24 cellular contexts compared by ENCODE assay signal in the genomic region with DNA sequence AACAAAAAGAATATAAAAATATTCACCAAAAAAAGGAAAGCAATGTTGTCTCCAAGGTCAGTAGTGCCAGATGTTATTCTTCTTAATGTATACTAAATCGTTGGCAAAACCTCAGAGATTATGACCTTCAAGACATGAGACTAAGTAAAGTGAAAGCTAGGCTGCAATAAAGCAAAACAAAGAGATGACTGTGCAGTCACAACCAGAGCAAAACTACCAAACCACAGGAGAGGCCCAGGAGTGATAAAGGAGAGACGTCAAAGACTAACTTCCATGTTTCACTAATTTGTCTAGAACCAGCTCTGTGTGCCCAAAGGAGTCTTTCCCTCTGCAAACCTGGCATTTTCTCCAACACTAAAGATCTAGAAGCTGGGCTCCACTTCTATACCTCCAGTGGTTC.
DNase-seq lines count a peak whose midpoint lies in the region; ATAC-seq and TF ChIP-seq lines count a peak whose summit lies in the region.
"Had no signal": no experiment of that assay in that cellular context is flagged by ENCODE, and none has a peak within 500 bp of the region (broad histone marks: within the 10 kb centered on the region; RNA-seq: fewer than 3 reads in every experiment).

No MANE protein-coding gene starts in this region.

- TF ChIP-seq EP300 in gastroesophageal sphincter (IDR thresholded peaks at IDR 0.05) = no peak

- no peaks in the 10 kb centered on the region for H3K9me3 ChIP-seq in gastroesophageal sphincter
- H3K9me3 ChIP-seq: A549, suprapubic skin had no signal

- H3K4me1 ChIP-seq in gastroesophageal sphincter = no peaks in the 10 kb centered on the region
- H3K4me1 ChIP-seq: A549, suprapubic skin had no signal

- no peak for TF ChIP-seq POLR2A in gastroesophageal sphincter (IDR thresholded peaks at IDR 0.05)

- no peaks in the 10 kb centered on the region for H3K36me3 ChIP-seq in gastroesophageal sphincter
- H3K36me3 ChIP-seq: suprapubic skin had no signal

- H3K27ac ChIP-seq in gastroesophageal sphincter = no peak overlapping the region
- H3K27ac ChIP-seq: A549, suprapubic skin had no signal

- WGBS in gastroesophageal sphincter (ENCODE audit: low coverage in 1 of 2), 2 donors = 21 to 60% methylated on average over 1 to 2 of the region's 2 CpGs

- peak; percentile 87 for ATAC-seq in GM18502 (IDR thresholded peaks at IDR 0.05; ENCODE audit: poor library complexity, unreplicated experiment)
- ATAC-seq in GM21360 (IDR thresholded peaks at IDR 0.05; ENCODE audit: unreplicated experiment) = peak; percentile 76
- ATAC-seq in HG03025 (IDR thresholded peaks at IDR 0.05; ENCODE audit: low FRiP score, unreplicated experiment) = peak; percentile 61
- ATAC-seq in gastroesophageal sphincter = no peak
- ATAC-seq: A549; stimulated activated effector memory CD8-positive, alpha-beta T cell treated with anti-CD3 and anti-CD28 coated beads, Interleukin-12 subunit alpha, Interleukin-12 subunit beta, amount 100 ng/mL, for 72 hours had no signal

- H3K27me3 ChIP-seq in gastroesophageal sphincter = no peaks in the 10 kb centered on the region
- H3K27me3 ChIP-seq: suprapubic skin had no signal

- TF ChIP-seq CTCF in gastroesophageal sphincter (IDR thresholded peaks at IDR 0.05) = no peak

- DNase-seq in M059J (ENCODE audit: low read depth) = peak; percentile 17
- no peak for DNase-seq in mesenteric fat pad (ENCODE audit: low spot score)
- no peak for DNase-seq in D341Med (ENCODE audit: low spot score)
- no peak for DNase-seq in NCI-H526 treated with DMSO at 0.1 percent for 48 hours (lab: John Stamatoyannopoulos, UW)
- DNase-seq: activated naive CD4-positive, alpha-beta T cell treated with anti-CD3 and anti-CD28 coated beads for 36 hours; activated T-cell treated with anti-CD3 and anti-CD28 coated beads, Interleukin-2, amount 50 U/mL, for 48 hours; caudate nucleus; COR-L47; dermis blood vessel endothelial cell; DND-41; glutamatergic neuron; H9; kidney glomerular epithelial cell; NCI-H2171 treated with DMSO at 0.1 percent for 48 hours; Right ventricle myocardium superior; stimulated activated CD4-positive, alpha-beta T cell treated with anti-CD3 and anti-CD28 coated beads, Interleukin-2, amount 100 ng/mL, for 24 hours; SW 1271 had no signal

- no peak overlapping the region for H3K4me3 ChIP-seq in gastroesophageal sphincter
- H3K4me3 ChIP-seq: A549, suprapubic skin had no signal
